17 cellular contexts compared by ENCODE assay signal in genomic region chr17:80283116-80283852, GRCh38. TPM values are rescaled to one million over a fixed set of nuclear protein-coding genes. Genes with fewer than 3 reads are reported as not detected.
DNase-seq lines count a peak whose midpoint lies in the region; ATAC-seq, FAIRE-seq and TF ChIP-seq lines count a peak whose summit lies in the region.
"Had no signal": no experiment of that assay in that cellular context is flagged by ENCODE, and none has a peak within 500 bp of the region (broad histone marks: within the 10 kb centered on the region; RNA-seq: fewer than 3 reads in every experiment).

No MANE protein-coding gene starts in this region.

- TF ChIP-seq CTCF in kidney (IDR thresholded peaks at IDR 0.05; ENCODE audit: borderline replicate concordance, extremely low read depth, insufficient read depth) = no peak
- TF ChIP-seq CTCF in dorsolateral prefrontal cortex (IDR thresholded peaks at IDR 0.05 in 54 of 56, conservative IDR thresholded peaks at IDR 0.05 in 2 of 56; ENCODE audit: low read depth in 1 of 56, partially characterized antibody in 56 of 56) = no peak

- ATAC-seq in GM18519 (IDR thresholded peaks at IDR 0.05; ENCODE audit: low FRiP score, unreplicated experiment) (no peak), HG02763 (IDR thresholded peaks at IDR 0.05; ENCODE audit: unreplicated experiment) (no peak)
- ATAC-seq: mucosa of descending colon, pancreas had no signal

- DNase-seq in NCI-H1417 (lab: John Stamatoyannopoulos, UW) = peak in 2 of 3 experiments; percentile 40 to 68
- no peak for DNase-seq in NCI-H1417 treated with DMSO at 0.1 percent for 48 hours (lab: John Stamatoyannopoulos, UW)
- peak; percentile 15 for DNase-seq in DMS 273 treated with DMSO at 0.1 percent for 48 hours (lab: John Stamatoyannopoulos, UW)
- DNase-seq in SJCRH30 = peak; percentile 63 to 70
- DNase-seq in kidney = peak; percentile 52
- DNase-seq in dorsolateral prefrontal cortex = no peak
- DNase-seq: 8988T; brain microvascular endothelial cell; GM23248; NCI-H2029 treated with DMSO at 0.1 percent for 48 hours; pancreas; stimulated activated CD4-positive, alpha-beta T cell treated with anti-CD3 and anti-CD28 coated beads, Interleukin-4, amount 100 ng/mL, for 1 hour; thyroid gland had no signal

- H3K4me1 ChIP-seq in SJCRH30 (peaks cover 8% of the 10 kb centered on the region), kidney (ENCODE audit: control insufficient read depth in 1 of 2, insufficient read depth in 1 of 2, low read depth in 1 of 2, low read length in 2 of 2) (peaks cover 0 to 2% of the 10 kb centered on the region in 2 donors)
- H3K4me1 ChIP-seq: pancreas had no signal

- FAIRE-seq in kidney (lab: Jason Lieb, UNC) = no peak
- FAIRE-seq: HTR-8/SVneo, pancreas had no signal

- intact Hi-C loops in kidney (cut with DNase I) = no loop called here
- intact Hi-C loops in dorsolateral prefrontal cortex (cut with DNase I) = no loop called here

- H3K36me3 ChIP-seq in SJCRH30 (no peaks in the 10 kb centered on the region), kidney (ENCODE audit: control insufficient read depth in 1 of 2, insufficient read depth in 2 of 2, low read length in 2 of 2) (peaks cover 6 to 18% of the 10 kb centered on the region in 2 donors)

- H3K9me3 ChIP-seq in SJCRH30 (replicated peaks) (no peaks in the 10 kb centered on the region), kidney (ENCODE audit: control insufficient read depth in 1 of 2, low read length in 2 of 2) (no peaks in the 10 kb centered on the region)
- H3K9me3 ChIP-seq: mucosa of descending colon, pancreas, thyroid gland had no signal

- H3K27me3 ChIP-seq in SJCRH30 = no peaks in the 10 kb centered on the region
- no peaks in the 10 kb centered on the region for H3K27me3 ChIP-seq in dorsolateral prefrontal cortex
- H3K27me3 ChIP-seq: brain microvascular endothelial cell, pancreas, thyroid gland had no signal

- H3K4me3 ChIP-seq in SJCRH30 = no peak overlapping the region
- no peak overlapping the region for H3K4me3 ChIP-seq in kidney (ENCODE audit: low read length in 2 of 2)
- no peak overlapping the region for H3K4me3 ChIP-seq in dorsolateral prefrontal cortex
- H3K4me3 ChIP-seq: GM23248, mucosa of descending colon, pancreas, thyroid gland had no signal

- H3K27ac ChIP-seq in SJCRH30 (no peak overlapping the region), kidney (ENCODE audit: low read depth in 2 of 2, low read length in 2 of 2) (no peak overlapping the region), dorsolateral prefrontal cortex (no peak overlapping the region)
- H3K27ac ChIP-seq: brain microvascular endothelial cell, GM23248, pancreas, thyroid gland had no signal

- no peak overlapping the region for H3K9ac ChIP-seq in kidney (ENCODE audit: low read length in 2 of 2)
- H3K9ac ChIP-seq: GM23248 had no signal

RNA-seq across cellular contexts. Expression of gene RNF213, which starts 22.6 kb away (rescaled TPM):
- 12.2 and 13.0 TPM in 2 replicates for total RNA-seq in SJCRH30 (2014; rRNA removed; shearing (Covaris generic))
- total RNA-seq in kidney (276 TPM), dorsolateral prefrontal cortex (100 to 1,000 TPM in 11 of 120 experiments, 10 to 100 TPM in 109; 39.0 to 137 (median 70.6) TPM)
- polyA plus RNA-seq in kidney (ENCODE audit: insufficient read depth, low read depth, low replicate concordance) = 43.4 TPM

Comparison
In these comparisons a context has a peak if more than half of its experiments do, and no peak if none do; other contexts are left out.
1. DNase-seq: peak in NCI-H1417 (2 of 3), DMS 273 treated with DMSO at 0.1 percent for 48 hours (single experiment), SJCRH30 (2 of 2) and kidney (single experiment); none in NCI-H1417 treated with DMSO at 0.1 percent for 48 hours (single experiment) and dorsolateral prefrontal cortex (0 of 10).